ENCODE assay signal across 25 cellular contexts in the genomic region with DNA sequence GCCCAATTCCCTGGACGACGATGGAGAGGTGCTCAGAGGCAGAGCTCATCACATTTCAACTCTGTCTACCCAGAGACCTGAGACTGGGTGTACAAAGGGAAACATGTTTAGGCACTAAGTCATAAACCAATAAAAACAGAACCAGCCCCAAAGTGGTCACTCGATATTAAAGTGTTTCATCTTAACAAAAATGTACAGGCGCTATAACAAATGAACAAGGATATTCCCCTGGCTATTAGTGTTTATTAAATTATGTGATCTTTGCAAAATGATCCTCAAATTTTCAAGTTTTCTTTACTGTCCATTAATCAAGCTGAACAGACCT.
"Had no signal": no experiment of that assay in that cellular context is flagged by ENCODE, and none has a peak within 500 bp of the region (broad histone marks: within the 10 kb centered on the region; RNA-seq: fewer than 3 reads in every experiment).

No MANE protein-coding gene starts in this region.

- H3K4me3 ChIP-seq: Peyer's patch, SJCRH30, SK-N-MC had no signal

- H3K4me1 ChIP-seq: Peyer's patch had no signal

- H3K27me3 ChIP-seq: Peyer's patch, SJCRH30 had no signal

- H3K9me3 ChIP-seq: Peyer's patch, SJCRH30 had no signal

- ATAC-seq: Right ventricle myocardium inferior, SK-N-SH treated with all-trans-retinoic acid at 6 μM for 48 hours, T-cell had no signal

- H3K27ac ChIP-seq: Peyer's patch, RWPE1, SJCRH30, SK-N-MC had no signal

- DNase-seq: Kasumi-1, KG1, MM.1S, MV-4-11, NCI-H1092, NCI-H1105, NCI-H1417 treated with DMSO at 0.1 percent for 48 hours, NCI-H1436 treated with DMSO at 0.1 percent for 48 hours, NCI-H1694, NCI-H187, NCI-H1930, NCI-H2081 treated with DMSO at 0.1 percent for 48 hours, NCI-H2227 treated with DMSO at 0.1 percent for 48 hours, NCI-H446, NCI-H524 treated with DMSO at 0.1 percent for 48 hours, NCI-H526 treated with DMSO at 0.1 percent for 48 hours, NCI-H774, SIG-M5 had no signal
